20 cellular contexts compared by ENCODE assay signal in the genomic region with DNA sequence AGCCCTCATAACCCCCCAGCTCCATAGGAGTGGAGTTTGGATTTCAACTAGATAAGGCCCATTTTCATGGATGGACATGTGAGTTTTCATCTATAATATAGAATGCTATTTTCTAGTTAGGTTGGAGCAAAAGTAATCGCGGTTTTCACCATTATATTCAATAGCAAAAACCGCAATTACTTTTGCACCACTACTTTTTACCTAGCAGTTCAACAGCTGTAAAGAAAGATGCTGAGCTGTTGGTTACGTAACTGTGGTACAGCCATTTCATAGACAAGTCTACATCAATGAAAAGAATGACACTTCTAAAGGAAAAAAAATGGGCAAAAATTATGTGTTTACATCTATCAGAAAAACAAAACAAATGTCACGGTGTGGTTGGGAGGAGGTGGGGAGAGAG.
DNase-seq lines count a peak whose midpoint lies in the region; ATAC-seq, FAIRE-seq and TF ChIP-seq lines count a peak whose summit lies in the region.
"Had no signal": no experiment of that assay in that cellular context is flagged by ENCODE, and none has a peak within 500 bp of the region (broad histone marks: within the 10 kb centered on the region; RNA-seq: fewer than 3 reads in every experiment).

No MANE protein-coding gene starts in this region.

- H3K4me1 Mint-ChIP-seq in T-helper 2 cell treated with Interferon-gamma antibody and Interleukin-4, amounts not matched to agents 5 μg/mL and 100 μg/mL, for 36 hours (ENCODE audit: low read depth) = peaks cover 55% of the 10 kb centered on the region
- H3K4me1 Mint-ChIP-seq in activated naive CD8-positive, alpha-beta T cell treated with anti-CD3 and anti-CD28 coated beads, Interleukin-2, amount 50 U/mL, for 24 hours = peaks cover 73% of the 10 kb centered on the region
- H3K4me1 Mint-ChIP-seq in osteocyte (ENCODE audit: unreplicated experiment) = no peaks in the 10 kb centered on the region

- DNase-seq in T-helper 2 cell treated with Interferon-gamma antibody and Interleukin-4, amounts not matched to agents 5 μg/mL and 100 μg/mL, for 36 hours (ENCODE audit: low spot score) = no peak
- DNase-seq in T-helper 2 cell = no peak
- peak; percentile 20 for DNase-seq in KG1 (lab: John Stamatoyannopoulos, UW)
- no peak for DNase-seq in activated naive CD8-positive, alpha-beta T cell treated with anti-CD3 and anti-CD28 coated beads, Interleukin-2, amount 50 U/mL, for 24 hours
- DNase-seq in urothelium cell line (ENCODE audit: low spot score) = no peak
- DNase-seq in kidney = no peak
- no peak for DNase-seq in osteocyte (ENCODE audit: extremely low spot score, unreplicated experiment)
- DNase-seq: heart left ventricle, left ventricle myocardium superior, MG63, NCI-H1694, SHP77, uterus had no signal

- H3K9me3 ChIP-seq in BLaER1 treated with 17β-estradiol and CSF1 and Interleukin-3, amounts not matched to agents 10 nM and 100 nM (replicated peaks in 1 of 11) = 0 out of 22 replicates have a peak, but pooled peaks cover 0 to 1% (median 0%) of the 10 kb centered on the region in 11 experiments
- no peaks in the 10 kb centered on the region for H3K9me3 ChIP-seq in kidney (ENCODE audit: control insufficient read depth in 1 of 2, low read length in 2 of 2)
- H3K9me3 ChIP-seq: heart left ventricle, MG63, suprapubic skin, uterus had no signal

- FAIRE-seq in urothelium cell line (lab: Jason Lieb, UNC) (no peak), kidney (lab: Jason Lieb, UNC) (no peak)
- FAIRE-seq: H54 had no signal

- no peak overlapping the region for H3K9ac ChIP-seq in BLaER1 treated with 17β-estradiol and CSF1 and Interleukin-3, amounts not matched to agents 10 nM and 100 nM
- no peak overlapping the region for H3K9ac ChIP-seq in kidney (ENCODE audit: low read length in 2 of 2)

- peaks cover 0 to 32% (median 7%) of the 10 kb centered on the region in 11 experiments; a peak in 7 of 22 replicates for H4K20me1 ChIP-seq in BLaER1 treated with 17β-estradiol and CSF1 and Interleukin-3, amounts not matched to agents 10 nM and 100 nM

- H3K4me3 Mint-ChIP-seq in T-helper 2 cell treated with Interferon-gamma antibody and Interleukin-4, amounts not matched to agents 5 μg/mL and 100 μg/mL, for 36 hours = peak overlapping the region; percentile 63
- peak overlapping the region; percentile 54 for H3K4me3 Mint-ChIP-seq in activated naive CD8-positive, alpha-beta T cell treated with anti-CD3 and anti-CD28 coated beads, Interleukin-2, amount 50 U/mL, for 24 hours
- no peak overlapping the region for H3K4me3 Mint-ChIP-seq in osteocyte (ENCODE audit: unreplicated experiment)
- H3K4me3 Mint-ChIP-seq: mesothelial cell of epicardium, neural crest cell had no signal

- peaks cover 4% of the 10 kb centered on the region for H3K9me3 Mint-ChIP-seq in T-helper 2 cell treated with Interferon-gamma antibody and Interleukin-4, amounts not matched to agents 5 μg/mL and 100 μg/mL, for 36 hours
- peaks cover 7% of the 10 kb centered on the region for H3K9me3 Mint-ChIP-seq in activated naive CD8-positive, alpha-beta T cell treated with anti-CD3 and anti-CD28 coated beads, Interleukin-2, amount 50 U/mL, for 24 hours
- H3K9me3 Mint-ChIP-seq in osteocyte (ENCODE audit: unreplicated experiment) = peaks cover 9% of the 10 kb centered on the region
- H3K9me3 Mint-ChIP-seq: mesothelial cell of epicardium had no signal

- H3K36me3 ChIP-seq in BLaER1 treated with 17β-estradiol and CSF1 and Interleukin-3, amounts not matched to agents 10 nM and 100 nM = no peaks in the 10 kb centered on the region
- no peaks in the 10 kb centered on the region for H3K36me3 ChIP-seq in kidney (ENCODE audit: control insufficient read depth in 1 of 2, insufficient read depth in 2 of 2, low read length in 2 of 2)
- H3K36me3 ChIP-seq: heart left ventricle, MG63, suprapubic skin, uterus had no signal

- H3K27ac ChIP-seq in BLaER1 treated with 17β-estradiol and CSF1 and Interleukin-3, amounts not matched to agents 10 nM and 100 nM = peak overlapping the region in 6 of 11 experiments; percentile 36 to 55 (median 50); a peak in 7 of 22 replicates
- H3K27ac ChIP-seq in kidney (ENCODE audit: low read depth in 2 of 2, low read length in 2 of 2) = no peak overlapping the region
- H3K27ac ChIP-seq: heart left ventricle, suprapubic skin, uterus, VCaP had no signal

- peak overlapping the region; percentile 86 to 98 (median 91) for H3K4me2 ChIP-seq in BLaER1 treated with 17β-estradiol and CSF1 and Interleukin-3, amounts not matched to agents 10 nM and 100 nM

- no peak overlapping the region for H3K4me3 ChIP-seq in BLaER1 treated with 17β-estradiol and CSF1 and Interleukin-3, amounts not matched to agents 10 nM and 100 nM
- no peak overlapping the region for H3K4me3 ChIP-seq in kidney (ENCODE audit: low read length in 2 of 2)
- H3K4me3 ChIP-seq: heart left ventricle, MG63, suprapubic skin, uterus had no signal

- peaks cover 6% of the 10 kb centered on the region for H3K36me3 Mint-ChIP-seq in T-helper 2 cell treated with Interferon-gamma antibody and Interleukin-4, amounts not matched to agents 5 μg/mL and 100 μg/mL, for 36 hours (ENCODE audit: low read depth)
- H3K36me3 Mint-ChIP-seq in activated naive CD8-positive, alpha-beta T cell treated with anti-CD3 and anti-CD28 coated beads, Interleukin-2, amount 50 U/mL, for 24 hours (ENCODE audit: low read depth) = peaks cover 16% of the 10 kb centered on the region
- H3K36me3 Mint-ChIP-seq in osteocyte (ENCODE audit: unreplicated experiment) = peaks cover 1% of the 10 kb centered on the region
- H3K36me3 Mint-ChIP-seq: mesothelial cell of epicardium had no signal

- H3K27me3 Mint-ChIP-seq in T-helper 2 cell treated with Interferon-gamma antibody and Interleukin-4, amounts not matched to agents 5 μg/mL and 100 μg/mL, for 36 hours (ENCODE audit: low read depth) = peaks cover 10% of the 10 kb centered on the region
- peaks cover 19% of the 10 kb centered on the region for H3K27me3 Mint-ChIP-seq in activated naive CD8-positive, alpha-beta T cell treated with anti-CD3 and anti-CD28 coated beads, Interleukin-2, amount 50 U/mL, for 24 hours
- peaks cover 2% of the 10 kb centered on the region for H3K27me3 Mint-ChIP-seq in osteocyte (ENCODE audit: unreplicated experiment)

- no peak for ATAC-seq in activated naive CD8-positive, alpha-beta T cell treated with anti-CD3 and anti-CD28 coated beads, Interleukin-2, amount 50 U/mL, for 24 hours

- intact Hi-C loops in kidney (cut with DNase I) = no loop called here

- TF ChIP-seq CTCF in kidney (IDR thresholded peaks at IDR 0.05; ENCODE audit: borderline replicate concordance, extremely low read depth, insufficient read depth) = no peak
- TF ChIP-seq CTCF in osteocyte (IDR thresholded peaks at IDR 0.05) = no peak

- peaks cover 80 to 89% (median 83%) of the 10 kb centered on the region in 10 experiments for H3K4me1 ChIP-seq in BLaER1 treated with 17β-estradiol and CSF1 and Interleukin-3, amounts not matched to agents 10 nM and 100 nM
- peaks cover 0 to 4% of the 10 kb centered on the region in 2 donors for H3K4me1 ChIP-seq in kidney (ENCODE audit: control insufficient read depth in 1 of 2, insufficient read depth in 1 of 2, low read depth in 1 of 2, low read length in 2 of 2)
- H3K4me1 ChIP-seq: uterus had no signal

- peaks cover 0 to 68% (median 19%) of the 10 kb centered on the region in 11 experiments; a peak in 15 of 22 replicates for H3K27me3 ChIP-seq in BLaER1 treated with 17β-estradiol and CSF1 and Interleukin-3, amounts not matched to agents 10 nM and 100 nM
- H3K27me3 ChIP-seq: heart left ventricle, MG63, suprapubic skin, uterus had no signal

- H3K27ac Mint-ChIP-seq in T-helper 2 cell treated with Interferon-gamma antibody and Interleukin-4, amounts not matched to agents 5 μg/mL and 100 μg/mL, for 36 hours = peak overlapping the region; percentile 20
- peak overlapping the region; percentile 78 for H3K27ac Mint-ChIP-seq in activated naive CD8-positive, alpha-beta T cell treated with anti-CD3 and anti-CD28 coated beads, Interleukin-2, amount 50 U/mL, for 24 hours
- H3K27ac Mint-ChIP-seq in osteocyte (ENCODE audit: unreplicated experiment) = no peak overlapping the region
- H3K27ac Mint-ChIP-seq: mesothelial cell of epicardium, progenitor cell of endocrine pancreas had no signal

Comparison
In these comparisons a context has a peak if more than half of its experiments do, and no peak if none do; other contexts are left out.
1. H3K27ac ChIP-seq: peak in BLaER1 treated with 17β-estradiol and CSF1 and Interleukin-3, amounts not matched to agents 10 nM and 100 nM (6 of 11); none in kidney (0 of 2).